19 cellular contexts compared by ENCODE assay signal in the genomic region with DNA sequence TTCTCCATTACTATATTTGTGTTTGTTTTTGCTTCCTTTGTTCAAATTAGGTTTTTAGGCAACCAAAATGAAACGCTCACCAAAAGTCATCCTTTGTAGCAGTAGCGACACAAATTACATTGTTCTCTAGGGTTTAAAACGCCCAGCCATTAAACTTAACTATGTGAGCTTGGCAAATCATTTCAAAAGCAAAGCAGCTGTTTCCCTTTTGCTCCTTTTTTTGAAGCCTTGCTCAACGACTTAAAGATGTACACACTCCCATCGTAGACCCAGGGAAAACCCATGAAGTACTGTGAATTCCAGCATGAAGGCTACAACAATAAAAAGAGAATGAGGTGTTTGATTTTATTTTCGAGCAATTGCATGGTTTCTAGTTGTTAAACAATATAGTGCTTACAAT.
DNase-seq lines count a peak whose midpoint lies in the region; ATAC-seq and TF ChIP-seq lines count a peak whose summit lies in the region.
"Had no signal": no experiment of that assay in that cellular context is flagged by ENCODE, and none has a peak within 500 bp of the region (broad histone marks: within the 10 kb centered on the region; RNA-seq: fewer than 3 reads in every experiment).

No MANE protein-coding gene starts in this region.

- no peaks in the 10 kb centered on the region for H3K27me3 ChIP-seq in adipocyte (replicated peaks; ENCODE audit: control insufficient read depth, insufficient read depth, low read length)
- H3K27me3 ChIP-seq in hepatocyte = no peaks in the 10 kb centered on the region
- H3K27me3 ChIP-seq: SJCRH30 had no signal

- no peak overlapping the region for H3K27ac ChIP-seq in hepatocyte
- H3K27ac ChIP-seq: C4-2B, SJCRH30 had no signal

- no peaks in the 10 kb centered on the region for H4K20me1 ChIP-seq in hepatocyte (ENCODE audit: insufficient read depth, poor library complexity, severe bottlenecking)

- H3K4me1 ChIP-seq in adipocyte (ENCODE audit: control insufficient read depth, insufficient read depth, low read length) (peaks cover 15% of the 10 kb centered on the region), hepatocyte (ENCODE audit: insufficient read depth) (peaks cover 3% of the 10 kb centered on the region)
- H3K4me1 ChIP-seq: SJCRH30 had no signal

- no peaks in the 10 kb centered on the region for H3K9me2 ChIP-seq in hepatocyte (replicated peaks; ENCODE audit: insufficient read depth)

- POLR2A ChIA-PET in HEK293T (lab: Yijun Ruan, JAX) = no interaction called here

- peak overlapping the region; percentile 21 for H3K4me2 ChIP-seq in hepatocyte
- H3K4me2 ChIP-seq: GM23338 had no signal

- ATAC-seq in left ventricle myocardium superior (peak; percentile 27), HG02938 (IDR thresholded peaks at IDR 0.05; ENCODE audit: unreplicated experiment) (no peak)
- no peak for ATAC-seq in activated CD4-positive, CD25-positive, alpha-beta regulatory T cell treated with anti-CD3 and anti-CD28 coated beads, Interleukin-2, amount 50 U/mL, for 24 hours
- ATAC-seq: GM23338, Panc1 had no signal

- no peaks in the 10 kb centered on the region for H3K9me3 ChIP-seq in adipocyte (ENCODE audit: control insufficient read depth, low read length)
- no peaks in the 10 kb centered on the region for H3K9me3 ChIP-seq in hepatocyte (ENCODE audit: low read depth)
- H3K9me3 ChIP-seq: SJCRH30 had no signal

- peak overlapping the region; percentile 10 for H3K4me3 ChIP-seq in adipocyte (ENCODE audit: low read length)
- H3K4me3 ChIP-seq in hepatocyte = no peak overlapping the region
- H3K4me3 ChIP-seq: GM23338, SJCRH30 had no signal

- no peaks in the 10 kb centered on the region for H3K79me2 ChIP-seq in hepatocyte

- no peak overlapping the region for H2AFZ ChIP-seq in hepatocyte
- H2AFZ ChIP-seq: GM23338 had no signal

- H3K9ac ChIP-seq in adipocyte (ENCODE audit: low read length) = no peak overlapping the region

- H3K36me3 ChIP-seq in adipocyte (ENCODE audit: control insufficient read depth, insufficient read depth, low read length, severe bottlenecking) (no peaks in the 10 kb centered on the region), hepatocyte (replicated peaks; ENCODE audit: insufficient read depth, low read depth) (no peaks in the 10 kb centered on the region)
- H3K36me3 ChIP-seq: SJCRH30 had no signal

- CTCF ChIA-PET in HEK293T (lab: Yijun Ruan, JAX) = no interaction called here

- WGBS in hepatocyte (ENCODE audit: low lambda C conversion rate, missing lambda C conversion rate) = 55% methylated on average over 6 of the region's 6 CpGs

- intact Hi-C loops in left ventricle myocardium superior (cut with micrococcal nuclease) (no loop called here), cardiac septum (cut with DNase I) (no loop called here)

- DNase-seq in left ventricle myocardium superior (no peak), cardiac septum (ENCODE audit: low spot score) (no peak), adipocyte (ENCODE audit: low read depth) (peak; percentile 6), hepatocyte (ENCODE audit: low spot score) (no peak), HEK293T (ENCODE audit: extremely low spot score) (no peak)
- DNase-seq: ACHN, AML-193, DMS79, HCEC 1CT, KBM-7, NCI-H1417 treated with DMSO at 0.1 percent for 48 hours, NCI-H2029, NCI-H524, SJCRH30 had no signal

- TF ChIP-seq CTCF in hepatocyte (IDR thresholded peaks at IDR 0.05; ENCODE audit: poor library complexity) = no peak

TF ChIP-seq in HEK293T, 16 proteins besides CTCF, POLR2A, EP300 and RAD21:
- no peak for TF ChIP-seq HDGF (IDR thresholded peaks at IDR 0.05; ENCODE audit: borderline replicate concordance)
- no peak for TF ChIP-seq NFRKB (IDR thresholded peaks at IDR 0.05)
- no peak for TF ChIP-seq SP1 (IDR thresholded peaks at IDR 0.05)
